ENCODE assay signal across 1 cellular context in the genomic region with DNA sequence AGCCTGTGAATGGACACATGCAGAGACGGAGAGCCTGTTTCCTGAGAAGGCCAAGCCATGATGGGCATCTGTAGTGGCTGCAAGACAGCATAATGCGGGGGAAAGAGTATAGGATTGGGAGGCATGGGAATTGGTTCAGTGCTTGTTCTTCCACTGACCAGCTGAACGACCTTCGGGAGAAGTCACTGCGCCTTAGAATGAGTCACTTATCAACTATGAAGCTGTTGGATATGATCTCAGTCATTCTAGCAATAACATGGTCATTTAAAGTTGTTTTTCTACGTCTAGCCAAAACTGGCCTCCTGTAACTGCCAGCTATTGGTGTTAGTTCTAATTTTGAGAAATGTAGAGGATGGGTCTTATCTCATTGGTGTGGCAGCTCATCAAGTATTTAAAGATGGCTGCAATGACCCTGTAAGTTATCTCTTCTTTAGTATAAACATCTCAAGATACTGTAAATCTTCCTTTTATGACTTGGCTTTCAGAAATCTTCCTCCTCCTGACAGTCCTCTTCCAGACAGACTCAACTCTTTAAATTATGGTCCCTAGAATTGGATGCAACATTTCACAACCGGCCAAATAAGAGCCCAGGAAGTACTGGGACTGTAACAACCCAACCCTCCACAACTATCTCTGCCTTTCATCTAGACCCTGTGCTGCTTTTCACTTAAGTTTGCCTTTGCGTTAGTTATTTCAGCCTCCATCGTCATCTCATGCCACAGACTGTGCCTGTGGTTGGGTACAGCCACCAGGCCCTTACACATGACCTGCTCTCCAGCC.
TF ChIP-seq lines count a peak whose summit lies in the region.

No MANE protein-coding gene starts in this region.

TF ChIP-seq in Ishikawa, 13 proteins besides CTCF, POLR2A, EP300 and RAD21 (continued from another document):
- TF ChIP-seq, protein P1, sequence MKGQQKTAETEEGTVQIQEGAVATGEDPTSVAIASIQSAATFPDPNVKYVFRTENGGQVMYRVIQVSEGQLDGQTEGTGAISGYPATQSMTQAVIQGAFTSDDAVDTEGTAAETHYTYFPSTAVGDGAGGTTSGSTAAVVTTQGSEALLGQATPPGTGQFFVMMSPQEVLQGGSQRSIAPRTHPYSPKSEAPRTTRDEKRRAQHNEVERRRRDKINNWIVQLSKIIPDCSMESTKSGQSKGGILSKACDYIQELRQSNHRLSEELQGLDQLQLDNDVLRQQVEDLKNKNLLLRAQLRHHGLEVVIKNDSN (IDR thresholded peaks at IDR 0.05): no peak
